8 cellular contexts compared by ENCODE assay signal in the genomic region with DNA sequence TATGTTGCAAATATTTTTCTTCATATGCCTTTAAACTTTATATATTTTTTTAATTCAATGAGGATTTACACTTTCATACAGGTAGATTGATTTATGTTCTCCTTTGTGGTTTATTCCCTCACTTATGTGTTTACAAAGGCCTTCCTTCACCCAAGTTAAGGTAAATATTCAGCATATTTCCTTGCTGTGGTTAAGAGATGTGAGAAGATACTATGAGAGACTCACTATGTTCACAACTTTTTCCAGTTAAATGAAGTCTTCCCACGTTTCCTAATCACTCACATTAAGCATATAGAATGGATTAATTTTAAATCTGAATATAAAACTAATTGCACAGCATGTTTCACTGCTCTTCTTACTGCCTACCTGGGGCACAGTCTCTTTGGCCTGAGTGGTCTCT. TPM values are rescaled to one million over a fixed set of nuclear protein-coding genes. Genes with fewer than 3 reads are reported as not detected.
DNase-seq lines count a peak whose midpoint lies in the region; ATAC-seq and TF ChIP-seq lines count a peak whose summit lies in the region.

No MANE protein-coding gene starts in this region.

- H3K4me1 Mint-ChIP-seq in GM23338 = peaks cover 37% of the 10 kb centered on the region

- H4K20me1 ChIP-seq in GM23338 (replicated peaks; ENCODE audit: insufficient read depth) = no peaks in the 10 kb centered on the region; the same call in 1 of the 2 replicates

- H3K9me3 Mint-ChIP-seq in GM23338 = no peaks in the 10 kb centered on the region

- no peaks in the 10 kb centered on the region for H3K27me3 Mint-ChIP-seq in GM23338 (ENCODE audit: insufficient read depth, low read depth, poor library complexity)

- H3K27ac ChIP-seq in GM23338 (ENCODE audit: low read depth) (peak overlapping the region; percentile 82), SK-N-MC (no peak overlapping the region), skeletal muscle tissue (ENCODE audit: low read depth, low read length) (no peak overlapping the region)

- DNase-seq in GM23338 (ENCODE audit: low spot score) (no peak), SK-N-MC (ENCODE audit: low read depth, low spot score) (no peak), fibroblast of villous mesenchyme (ENCODE audit: low read depth) (no peak), DMS 273 treated with DMSO at 0.1 percent for 48 hours (lab: John Stamatoyannopoulos, UW) (no peak)

- H3K4me1 ChIP-seq in GM23338 (ENCODE audit: insufficient read depth) (peaks cover 33% of the 10 kb centered on the region), skeletal muscle tissue (ENCODE audit: control insufficient read depth in 3 of 3, insufficient read depth in 3 of 3, low read length in 3 of 3) (peaks cover 8 to 12% (median 9%) of the 10 kb centered on the region in 3 donors)

- no peaks in the 10 kb centered on the region for H3K9me2 ChIP-seq in GM23338 (ENCODE audit: insufficient read depth)

- H3K9me3 ChIP-seq in SK-N-MC (ENCODE audit: low read depth, low read length) (no peaks in the 10 kb centered on the region), skeletal muscle tissue (ENCODE audit: control insufficient read depth in 3 of 3, low read length in 3 of 3) (no peaks in the 10 kb centered on the region)

- ATAC-seq in GM23338 (no peak), HG03460 (IDR thresholded peaks at IDR 0.05; ENCODE audit: unreplicated experiment) (no peak), GM21360 (IDR thresholded peaks at IDR 0.05; ENCODE audit: unreplicated experiment) (no peak), HG02885 (IDR thresholded peaks at IDR 0.05; ENCODE audit: poor library complexity, unreplicated experiment) (no peak)

- peak overlapping the region; percentile 83 for H3K4me3 ChIP-seq in GM23338
- peak overlapping the region; percentile 94 for H3K4me3 ChIP-seq in SK-N-MC
- peak overlapping the region; percentile 60 for H3K4me3 ChIP-seq in fibroblast of villous mesenchyme (ENCODE audit: low read depth, low read length)
- peak overlapping the region; percentile 82 to 90 (median 89) for H3K4me3 ChIP-seq in skeletal muscle tissue (ENCODE audit: low read length in 3 of 3)

- peak overlapping the region; percentile 90 for H3K4me2 ChIP-seq in GM23338

- peak overlapping the region; percentile 87 for H3K27ac Mint-ChIP-seq in GM23338

- H3K9ac ChIP-seq in SK-N-MC (ENCODE audit: insufficient read length) = peak overlapping the region; percentile 77
- peak overlapping the region; percentile 74 to 89 (median 76) for H3K9ac ChIP-seq in skeletal muscle tissue (ENCODE audit: low read depth in 1 of 3, low read length in 3 of 3)

- H3K27me3 ChIP-seq in GM23338 (ENCODE audit: insufficient read depth) (no peaks in the 10 kb centered on the region), skeletal muscle tissue (ENCODE audit: control insufficient read depth in 3 of 3, insufficient read depth in 3 of 3, low read length in 3 of 3) (peaks cover 0 to 4% (median 0%) of the 10 kb centered on the region in 3 donors)

- TF ChIP-seq CTCF in GM23338 (conservative IDR thresholded peaks at IDR 0.05; ENCODE audit: low read depth in 2 of 2) (no peak), fibroblast of villous mesenchyme (IDR thresholded peaks at IDR 0.05; ENCODE audit: insufficient read depth, low read depth, low read length) (no peak)

- no peaks in the 10 kb centered on the region; the same call in 1 of the 2 replicates for H3F3A ChIP-seq in GM23338 (replicated peaks; ENCODE audit: low read depth)

- H3K79me2 ChIP-seq in GM23338 (replicated peaks; ENCODE audit: insufficient read depth) = peaks cover 20% of the 10 kb centered on the region

- peak overlapping the region; percentile 90 for H3K4me3 Mint-ChIP-seq in GM23338

- H3K36me3 Mint-ChIP-seq in GM23338 (ENCODE audit: low read depth) = no peaks in the 10 kb centered on the region

- H3K36me3 ChIP-seq in GM23338 (ENCODE audit: insufficient read depth) (no peaks in the 10 kb centered on the region), SK-N-MC (ENCODE audit: insufficient read depth, low read length) (no peaks in the 10 kb centered on the region), skeletal muscle tissue (ENCODE audit: control insufficient read depth in 3 of 3, insufficient read depth in 3 of 3, low read length in 3 of 3) (no peaks in the 10 kb centered on the region)

- H2AFZ ChIP-seq in GM23338 = peak overlapping the region; percentile 92; the same call in 1 of the 2 replicates

TF ChIP-seq in GM23338, 12 proteins besides CTCF, POLR2A, EP300 and RAD21 (continues in another document):
- TF ChIP-seq, protein P1, sequence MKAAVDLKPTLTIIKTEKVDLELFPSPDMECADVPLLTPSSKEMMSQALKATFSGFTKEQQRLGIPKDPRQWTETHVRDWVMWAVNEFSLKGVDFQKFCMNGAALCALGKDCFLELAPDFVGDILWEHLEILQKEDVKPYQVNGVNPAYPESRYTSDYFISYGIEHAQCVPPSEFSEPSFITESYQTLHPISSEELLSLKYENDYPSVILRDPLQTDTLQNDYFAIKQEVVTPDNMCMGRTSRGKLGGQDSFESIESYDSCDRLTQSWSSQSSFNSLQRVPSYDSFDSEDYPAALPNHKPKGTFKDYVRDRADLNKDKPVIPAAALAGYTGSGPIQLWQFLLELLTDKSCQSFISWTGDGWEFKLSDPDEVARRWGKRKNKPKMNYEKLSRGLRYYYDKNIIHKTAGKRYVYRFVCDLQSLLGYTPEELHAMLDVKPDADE (IDR thresholded peaks at IDR 0.05) = no peak
- no peak for TF ChIP-seq POLR2AphosphoS5 (IDR thresholded peaks at IDR 0.05; ENCODE audit: low read depth)
- no peak for TF ChIP-seq STAT1 (IDR thresholded peaks at IDR 0.05; ENCODE audit: unreplicated experiment)
- TF ChIP-seq CREB1 (CRISPR knock-in tag; IDR thresholded peaks at IDR 0.05; ENCODE audit: low read depth) = no peak
- TF ChIP-seq NANOG (IDR thresholded peaks at IDR 0.05; ENCODE audit: borderline replicate concordance) = no peak
- TF ChIP-seq EZH2 (IDR thresholded peaks at IDR 0.05; ENCODE audit: low read depth, unreplicated experiment) = no peak
- TF ChIP-seq JUNB (IDR thresholded peaks at IDR 0.05; ENCODE audit: unreplicated experiment) = no peak
- no peak for TF ChIP-seq EZH2phosphoT487 (IDR thresholded peaks at IDR 0.05; ENCODE audit: unreplicated experiment)
- TF ChIP-seq, protein P2, sequence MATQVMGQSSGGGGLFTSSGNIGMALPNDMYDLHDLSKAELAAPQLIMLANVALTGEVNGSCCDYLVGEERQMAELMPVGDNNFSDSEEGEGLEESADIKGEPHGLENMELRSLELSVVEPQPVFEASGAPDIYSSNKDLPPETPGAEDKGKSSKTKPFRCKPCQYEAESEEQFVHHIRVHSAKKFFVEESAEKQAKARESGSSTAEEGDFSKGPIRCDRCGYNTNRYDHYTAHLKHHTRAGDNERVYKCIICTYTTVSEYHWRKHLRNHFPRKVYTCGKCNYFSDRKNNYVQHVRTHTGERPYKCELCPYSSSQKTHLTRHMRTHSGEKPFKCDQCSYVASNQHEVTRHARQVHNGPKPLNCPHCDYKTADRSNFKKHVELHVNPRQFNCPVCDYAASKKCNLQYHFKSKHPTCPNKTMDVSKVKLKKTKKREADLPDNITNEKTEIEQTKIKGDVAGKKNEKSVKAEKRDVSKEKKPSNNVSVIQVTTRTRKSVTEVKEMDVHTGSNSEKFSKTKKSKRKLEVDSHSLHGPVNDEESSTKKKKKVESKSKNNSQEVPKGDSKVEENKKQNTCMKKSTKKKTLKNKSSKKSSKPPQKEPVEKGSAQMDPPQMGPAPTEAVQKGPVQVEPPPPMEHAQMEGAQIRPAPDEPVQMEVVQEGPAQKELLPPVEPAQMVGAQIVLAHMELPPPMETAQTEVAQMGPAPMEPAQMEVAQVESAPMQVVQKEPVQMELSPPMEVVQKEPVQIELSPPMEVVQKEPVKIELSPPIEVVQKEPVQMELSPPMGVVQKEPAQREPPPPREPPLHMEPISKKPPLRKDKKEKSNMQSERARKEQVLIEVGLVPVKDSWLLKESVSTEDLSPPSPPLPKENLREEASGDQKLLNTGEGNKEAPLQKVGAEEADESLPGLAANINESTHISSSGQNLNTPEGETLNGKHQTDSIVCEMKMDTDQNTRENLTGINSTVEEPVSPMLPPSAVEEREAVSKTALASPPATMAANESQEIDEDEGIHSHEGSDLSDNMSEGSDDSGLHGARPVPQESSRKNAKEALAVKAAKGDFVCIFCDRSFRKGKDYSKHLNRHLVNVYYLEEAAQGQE (IDR thresholded peaks at IDR 0.05; ENCODE audit: unreplicated experiment) = no peak
- TF ChIP-seq ZNF114 (CRISPR knock-in tag; IDR thresholded peaks at IDR 0.05) = no peak
- TF ChIP-seq ZNF331 (CRISPR knock-in tag; IDR thresholded peaks at IDR 0.05; ENCODE audit: low read depth) = no peak

RNA-seq across cellular contexts. Expression of a gene that starts 0.6 kb away (rescaled TPM):
- total RNA-seq in GM23338 (2014; rRNA removed; shearing (Covaris generic)) = 15.5 and 18.7 TPM in 2 replicates
- polyA plus RNA-seq in GM23338 (2016; fragmentation: Nextera tagmentation; extraction: Ambion mirVana) = 12.1 and 12.7 TPM in 2 replicates
- total RNA-seq in fibroblast of villous mesenchyme = 9.9 and 12.6 TPM in 2 replicates
- 16.2 TPM for total RNA-seq in skeletal muscle tissue

RNA-seq across cellular contexts. Expression of a gene that starts 0.7 kb away (rescaled TPM):
- 3.9 and 8.0 TPM in 2 replicates for total RNA-seq in GM23338 (2014; rRNA removed; shearing (Covaris generic))
- polyA plus RNA-seq in GM23338 (2016; fragmentation: Nextera tagmentation; extraction: Ambion mirVana) = 1.4 and 1.7 TPM in 2 replicates
- 0.32 and 0.43 TPM in 2 replicates for total RNA-seq in fibroblast of villous mesenchyme
- 1.6 TPM for total RNA-seq in skeletal muscle tissue

RNA-seq across cellular contexts. Expression of a gene that starts 28.1 kb away (rescaled TPM):
- total RNA-seq in GM23338 (2014; rRNA removed; shearing (Covaris generic)) = 482 and 499 TPM in 2 replicates
- 432 and 524 TPM in 2 replicates for polyA plus RNA-seq in GM23338 (2016; fragmentation: Nextera tagmentation; extraction: Ambion mirVana)
- total RNA-seq in fibroblast of villous mesenchyme = 220 and 278 TPM in 2 replicates
- total RNA-seq in skeletal muscle tissue = 188 TPM
